ENCODE assay signal across 10 cellular contexts in genomic region chr16:4142268-4142667, GRCh38. TPM values are rescaled to one million over a fixed set of nuclear protein-coding genes. Genes with fewer than 3 reads are reported as not detected.
DNase-seq lines count a peak whose midpoint lies in the region; FAIRE-seq and TF ChIP-seq lines count a peak whose summit lies in the region.
"Had no signal": no experiment of that assay in that cellular context is flagged by ENCODE, and none has a peak within 500 bp of the region (broad histone marks: within the 10 kb centered on the region; RNA-seq: fewer than 3 reads in every experiment).

No MANE protein-coding gene starts in this region.

- peaks cover 34% of the 10 kb centered on the region for H3K4me1 Mint-ChIP-seq in T-helper 1 cell treated with Interleukin-12 subunit alpha and Interleukin-12 subunit beta and Interleukin-4 antibody, amounts not matched to agents 30 μg/mL and 1 μg/mL, for 36 hours (ENCODE audit: low read depth)
- no peaks in the 10 kb centered on the region for H3K4me1 Mint-ChIP-seq in progenitor cell of endocrine pancreas (ENCODE audit: low read depth)

- H3K4me3 Mint-ChIP-seq in T-helper 1 cell treated with Interleukin-12 subunit alpha and Interleukin-12 subunit beta and Interleukin-4 antibody, amounts not matched to agents 30 μg/mL and 1 μg/mL, for 36 hours = peak overlapping the region; percentile 28
- H3K4me3 Mint-ChIP-seq in progenitor cell of endocrine pancreas (ENCODE audit: low read depth) = no peak overlapping the region

- TF ChIP-seq RAD21 in H1 (IDR thresholded peaks at IDR 0.05 in 1 of 2, conservative IDR thresholded peaks at IDR 0.05 in 1 of 2; ENCODE audit: low read depth in 2 of 2, low read length in 2 of 2) = no peak

- no peak overlapping the region for H3K9ac ChIP-seq in H1 (replicated peaks in 1 of 4; ENCODE audit: extremely low read depth in 1 of 4, low read depth in 3 of 4, low read length in 3 of 4)

- in situ Hi-C loops in GM13977 (cut with MboI; ENCODE audit: low pct_unique_long_range_greater_than_20kb, low sequenced_read_pairs, unreplicated experiment) = no loop called here

- TF ChIP-seq POLR2A in H1 (IDR thresholded peaks at IDR 0.05; ENCODE audit: control extremely low read depth in 1 of 2, low read depth in 2 of 2, low read length in 2 of 2) = no peak

- FAIRE-seq in H1 (lab: Jason Lieb, UNC) = no peak
- FAIRE-seq: endothelial cell of umbilical vein had no signal

- H3K36me3 ChIP-seq in H1 (ENCODE audit: control insufficient read depth in 2 of 4, insufficient read depth in 4 of 4, low read length in 3 of 4) = no peaks in the 10 kb centered on the region

- no peak overlapping the region; the same call in 1 of the 2 replicates for H2BK20ac ChIP-seq in H1 (ENCODE audit: low read length)

- H2AK5ac ChIP-seq in H1 (ENCODE audit: low read depth, low read length) = no peak overlapping the region

- no peak overlapping the region for H3K4me3 ChIP-seq in H1 (ENCODE audit: extremely low read depth in 1 of 4, insufficient read depth in 2 of 4, low read depth in 3 of 4, low read length in 4 of 4)

- WGBS in H1 (ENCODE audit: extremely low coverage in 1 of 2, insufficient coverage in 1 of 2, insufficient read length in 1 of 2, insufficient replicate concordance in 2 of 2, low coverage in 1 of 2, low lambda C conversion rate in 2 of 2, missing lambda C conversion rate in 1 of 2), 2 experiments = 84% methylated on average over 5 of the region's 5 CpGs; no CpG with 5 or more reads in 1 of the 2 experiments

- H2AFZ ChIP-seq in H1 (ENCODE audit: low read length) = no peak overlapping the region

- no peak overlapping the region for H2BK5ac ChIP-seq in H1 (ENCODE audit: low read depth, low read length)

- TF ChIP-seq CTCF in GM13977 (IDR thresholded peaks at IDR 0.05; ENCODE audit: extremely low read depth, insufficient read depth, missing control alignments) (no peak), H1 (IDR thresholded peaks at IDR 0.05; ENCODE audit: control extremely low read depth in 1 of 3, insufficient read depth in 1 of 3, low read depth in 1 of 3, low read length in 3 of 3) (no peak), progenitor cell of endocrine pancreas (IDR thresholded peaks at IDR 0.05; ENCODE audit: unreplicated experiment) (no peak)

- H3K27me3 Mint-ChIP-seq in T-helper 1 cell treated with Interleukin-12 subunit alpha and Interleukin-12 subunit beta and Interleukin-4 antibody, amounts not matched to agents 30 μg/mL and 1 μg/mL, for 36 hours (ENCODE audit: low read depth) = peaks cover 3% of the 10 kb centered on the region
- no peaks in the 10 kb centered on the region for H3K27me3 Mint-ChIP-seq in progenitor cell of endocrine pancreas

- no peaks in the 10 kb centered on the region; the same call in 1 of the 2 replicates for H3K23me2 ChIP-seq in H1 (ENCODE audit: low read depth, low read length)

- no peak overlapping the region for H2BK120ac ChIP-seq in H1 (replicated peaks; ENCODE audit: low read depth, low read length)

- no peaks in the 10 kb centered on the region for H3K4me1 ChIP-seq in H1 (replicated peaks in 1 of 4; ENCODE audit: control insufficient read depth in 3 of 4, insufficient read depth in 4 of 4, low read length in 3 of 4)

- H3K27ac ChIP-seq in H1 (ENCODE audit: low read depth, low read length) = no peak overlapping the region

- no peak overlapping the region for H3K14ac ChIP-seq in H1 (ENCODE audit: insufficient read length)

- peak overlapping the region; percentile 73 for H3K27ac Mint-ChIP-seq in T-helper 1 cell treated with Interleukin-12 subunit alpha and Interleukin-12 subunit beta and Interleukin-4 antibody, amounts not matched to agents 30 μg/mL and 1 μg/mL, for 36 hours
- H3K27ac Mint-ChIP-seq in progenitor cell of endocrine pancreas = no peak overlapping the region

- no peaks in the 10 kb centered on the region for H4K20me1 ChIP-seq in H1 (replicated peaks in 1 of 2; ENCODE audit: control insufficient read depth in 1 of 2, insufficient read depth in 2 of 2, low read length in 2 of 2)

- no peak overlapping the region for H3K4ac ChIP-seq in H1 (replicated peaks; ENCODE audit: insufficient read length, low read depth, low read length)

- no peaks in the 10 kb centered on the region for H3K27me3 ChIP-seq in H1 (replicated peaks in 1 of 4; ENCODE audit: control insufficient read depth in 3 of 4, extremely low read depth in 1 of 4, insufficient read depth in 3 of 4, low read length in 3 of 4)

- no peaks in the 10 kb centered on the region for H3K79me1 ChIP-seq in H1 (ENCODE audit: low read depth, low read length)

- H3K36me3 Mint-ChIP-seq in T-helper 1 cell treated with Interleukin-12 subunit alpha and Interleukin-12 subunit beta and Interleukin-4 antibody, amounts not matched to agents 30 μg/mL and 1 μg/mL, for 36 hours (ENCODE audit: low read depth) = no peaks in the 10 kb centered on the region
- no peaks in the 10 kb centered on the region for H3K36me3 Mint-ChIP-seq in progenitor cell of endocrine pancreas (ENCODE audit: insufficient read depth)

- TF ChIP-seq EP300 in H1 (IDR thresholded peaks at IDR 0.05; ENCODE audit: borderline replicate concordance in 1 of 2, low read depth in 2 of 2, low read length in 2 of 2) = no peak

- no peak overlapping the region for H4K5ac ChIP-seq in H1 (ENCODE audit: insufficient read length, low read depth, low read length)

- no peak overlapping the region for H3K23ac ChIP-seq in H1 (ENCODE audit: insufficient read length)

- H4K91ac ChIP-seq in H1 (replicated peaks; ENCODE audit: insufficient read length, low read length) = peak overlapping the region; percentile 37

- H3K79me2 ChIP-seq in H1 (ENCODE audit: control insufficient read depth in 1 of 2, insufficient read depth in 2 of 2, low read length in 2 of 2) = no peaks in the 10 kb centered on the region

- H4K8ac ChIP-seq in H1 (ENCODE audit: extremely low read depth, insufficient read depth, low read length) = no peak overlapping the region

- no peak overlapping the region for H2BK15ac ChIP-seq in H1 (ENCODE audit: low read length)

- peak; percentile 18 for DNase-seq in Ammon's horn (ENCODE audit: low spot score)
- peak; percentile 37 for DNase-seq in GM13977 (ENCODE audit: low spot score)
- DNase-seq in H1 (ENCODE audit: low read depth in 1 of 2, low spot score in 2 of 2) = no peak
- DNase-seq in NCI-H524 (lab: John Stamatoyannopoulos, UW) = no peak
- DNase-seq in kidney tubule cell (ENCODE audit: low spot score) = no peak
- no peak for DNase-seq in nucleus accumbens (lab: John Stamatoyannopoulos, UW)
- no peak for DNase-seq in progenitor cell of endocrine pancreas (ENCODE audit: low spot score, unreplicated experiment)
- DNase-seq: NCI-H1930 had no signal

- H3K9me3 ChIP-seq in H1 (ENCODE audit: insufficient read depth in 2 of 2, low read depth in 1 of 2, low read length in 1 of 2) = 0 out of 4 replicates have a peak, but pooled peaks cover 0 to 4% of the 10 kb centered on the region in 2 experiments

- H3K9me3 Mint-ChIP-seq in T-helper 1 cell treated with Interleukin-12 subunit alpha and Interleukin-12 subunit beta and Interleukin-4 antibody, amounts not matched to agents 30 μg/mL and 1 μg/mL, for 36 hours = peaks cover 9% of the 10 kb centered on the region
- no peaks in the 10 kb centered on the region for H3K9me3 Mint-ChIP-seq in progenitor cell of endocrine pancreas (ENCODE audit: low read depth)

- no peak overlapping the region for H3K56ac ChIP-seq in H1 (replicated peaks; ENCODE audit: insufficient read length, low read depth, low read length)

- H3K18ac ChIP-seq in H1 (ENCODE audit: extremely low read depth, low read length) = no peak overlapping the region

- no peak overlapping the region for H2BK12ac ChIP-seq in H1 (ENCODE audit: low read depth, low read length)

- POLR2A ChIA-PET in H1 (lab: Charles Lee; ENCODE audit: partially characterized antibody) = no interaction called here

- no peak overlapping the region for H3K4me2 ChIP-seq in H1 (ENCODE audit: insufficient read depth in 1 of 2, low read depth in 2 of 2, low read length in 2 of 2)

- CTCF ChIA-PET in H1 (lab: Charles Lee; ENCODE audit: partially characterized antibody) = interaction anchor here (0.6 kb wide), 1 partner anchor 12 kb away, joined by 3 read pairs; no protein-coding TSS in a partner anchor

TF ChIP-seq in H1, 55 proteins besides CTCF, POLR2A, EP300 and RAD21 (continues in another document):
- TF ChIP-seq NRF1 (IDR thresholded peaks at IDR 0.05; ENCODE audit: low read depth, low read length) (no peak), KDM4A (IDR thresholded peaks at IDR 0.05; ENCODE audit: low read depth, low read length, severe bottlenecking) (no peak), BCL11A (IDR thresholded peaks at IDR 0.05; ENCODE audit: low read depth in 2 of 2, low read length in 2 of 2) (no peak), SP4 (IDR thresholded peaks at IDR 0.05; ENCODE audit: low read length) (no peak), EGR1 (IDR thresholded peaks at IDR 0.05; ENCODE audit: borderline replicate concordance, low read depth, low read length) (no peak), KDM5A (IDR thresholded peaks at IDR 0.05; ENCODE audit: low read length) (no peak), SAP30 (IDR thresholded peaks at IDR 0.05; ENCODE audit: insufficient read depth, insufficient replicate concordance, low read length) (no peak), TAF7 (optimal IDR thresholded peaks at IDR 0.05; ENCODE audit: borderline replicate concordance, low read depth, low read length) (no peak), PHF8 (conservative IDR thresholded peaks at IDR 0.05; ENCODE audit: low read depth, low read length) (no peak), TEAD4 (IDR thresholded peaks at IDR 0.05; ENCODE audit: low read depth, low read length) (no peak), SUZ12 (IDR thresholded peaks at IDR 0.05; ENCODE audit: low read length) (no peak), CTBP2 (IDR thresholded peaks at IDR 0.05; ENCODE audit: borderline replicate concordance, insufficient read depth, insufficient read length, low read length) (no peak), EZH2 (IDR thresholded peaks at IDR 0.05; ENCODE audit: low read depth, low read length, severe bottlenecking) (no peak), GABPA (IDR thresholded peaks at IDR 0.05; ENCODE audit: borderline replicate concordance, insufficient read depth, low read length) (no peak), HDAC2 (IDR thresholded peaks at IDR 0.05; ENCODE audit: borderline replicate concordance in 1 of 2, low read depth in 2 of 2, low read length in 2 of 2) (no peak), HDAC6 (IDR thresholded peaks at IDR 0.05; ENCODE audit: low read depth, low read length) (no peak)

RNA-seq across cellular contexts. Expression of gene ADCY9, which starts 26.0 kb away (rescaled TPM):
- 13.1 and 13.4 TPM in 2 replicates for total RNA-seq in H1 (2021; fragmentation: NEBNext Ultra II Directional; extraction: Animal tissue kit (Norgen Biotek cat#: 25700))
- polyA plus RNA-seq in H1 (2011; rRNA removed) = 5.4 and 10.5 TPM in 2 replicates
- 4.9 TPM for polyA plus RNA-seq in H1 (2011; cell fraction: cytosol; rRNA removed)
- 11.9 TPM for polyA plus RNA-seq in H1 (2011; cell fraction: nucleus; rRNA removed)
- polyA plus RNA-seq in H1 (2012, experiment 1 of 2) = 5.1 to 6.7 TPM (median 5.5 TPM) in 4 replicates
- 4.0 TPM for polyA plus RNA-seq in H1 (2012, experiment 2 of 2)
- 9.1 TPM for polyA plus RNA-seq in H1 (2013, experiment 1 of 2)
- 10.1 TPM for polyA plus RNA-seq in H1 (2013, experiment 2 of 2)
- 8.1 and 11.4 TPM in 2 replicates for polyA minus RNA-seq in H1 (2011; rRNA and poly(A)+ RNA removed)
- 21.2 TPM for polyA minus RNA-seq in H1 (2011; cell fraction: cytosol; rRNA and poly(A)+ RNA removed)
- polyA minus RNA-seq in H1 (2011; cell fraction: nucleus; rRNA and poly(A)+ RNA removed) = 9.9 TPM
- 4.9 and 6.9 TPM in 2 replicates for total RNA-seq in progenitor cell of endocrine pancreas

Comparison
In these comparisons a context has a peak if more than half of its experiments do, and no peak if none do; other contexts are left out.
1. DNase-seq: peak in Ammon's horn (single experiment) and GM13977 (single experiment); none in H1 (0 of 2), NCI-H524 (0 of 2), kidney tubule cell (single experiment), nucleus accumbens (0 of 56) and progenitor cell of endocrine pancreas (single experiment).